ENCODE assay signal across 18 cellular contexts in the genomic region with DNA sequence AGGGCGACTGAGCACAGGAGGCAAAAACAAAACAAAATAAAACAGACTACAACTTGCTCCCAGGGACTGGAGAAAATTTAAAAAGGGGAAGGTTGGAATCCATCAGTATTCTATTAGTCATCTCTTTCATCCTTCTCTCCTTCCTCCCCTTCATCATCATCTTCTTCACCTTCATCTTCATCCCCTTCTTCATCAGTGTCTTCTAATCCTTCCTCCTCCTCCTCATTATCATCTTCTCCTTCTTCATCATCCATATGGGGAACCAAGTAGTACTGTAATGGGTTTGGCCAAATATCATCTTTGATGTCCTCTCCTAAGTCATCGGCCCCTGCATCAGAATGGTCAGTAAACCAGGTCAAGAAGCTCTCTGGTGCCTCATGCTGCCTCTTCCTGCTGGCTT. TPM values are rescaled to one million over a fixed set of nuclear protein-coding genes. Genes with fewer than 3 reads are reported as not detected.
DNase-seq lines count a peak whose midpoint lies in the region; ATAC-seq and TF ChIP-seq lines count a peak whose summit lies in the region.
"Had no signal": no experiment of that assay in that cellular context is flagged by ENCODE, and none has a peak within 500 bp of the region (broad histone marks: within the 10 kb centered on the region; RNA-seq: fewer than 3 reads in every experiment).

No MANE protein-coding gene starts in this region.

- H3K27ac ChIP-seq in CD4-positive, CD25-positive, alpha-beta regulatory T cell (ENCODE audit: insufficient read depth, low read length, poor library complexity, severe bottlenecking): no peak overlapping the region
- no peak overlapping the region for H3K27ac ChIP-seq in CD8-positive, alpha-beta memory T cell (ENCODE audit: low read depth, low read length)
- no peak overlapping the region for H3K27ac ChIP-seq in HEK293 (ENCODE audit: extremely low read depth, low read depth, low read length)
- H3K27ac ChIP-seq: BLaER1 had no signal

- no peaks in the 10 kb centered on the region for H3K27me3 ChIP-seq in CD4-positive, CD25-positive, alpha-beta regulatory T cell (ENCODE audit: control insufficient read depth, insufficient read depth, low read length)
- H3K27me3 ChIP-seq in CD8-positive, alpha-beta memory T cell (ENCODE audit: insufficient read depth, low read length, poor library complexity, severe bottlenecking): no peaks in the 10 kb centered on the region
- H3K27me3 ChIP-seq: BE2C, BLaER1 had no signal

- peaks cover 0 to 2% (median 0%) of the 10 kb centered on the region in 7 donors for H3K9me3 Mint-ChIP-seq in CD4-positive, CD25-positive, alpha-beta regulatory T cell
- H3K9me3 Mint-ChIP-seq in CD8-positive, alpha-beta memory T cell: no peaks in the 10 kb centered on the region
- H3K9me3 Mint-ChIP-seq: CD4-positive, alpha-beta T cell had no signal

- H3K4me1 Mint-ChIP-seq in CD4-positive, CD25-positive, alpha-beta regulatory T cell: peaks cover 18 to 40% (median 29%) of the 10 kb centered on the region in 4 donors
- peaks cover 15 to 22% (median 17%) of the 10 kb centered on the region in 3 donors for H3K4me1 Mint-ChIP-seq in CD8-positive, alpha-beta memory T cell

- no peak overlapping the region for H3K4me3 ChIP-seq in CD4-positive, CD25-positive, alpha-beta regulatory T cell (ENCODE audit: low read depth, low read length)
- no peak overlapping the region for H3K4me3 ChIP-seq in CD8-positive, alpha-beta memory T cell (ENCODE audit: low read length)
- no peak overlapping the region for H3K4me3 ChIP-seq in HEK293 (ENCODE audit: low read depth, low read length)
- H3K4me3 ChIP-seq: BLaER1, GM12878 had no signal

- CTCF ChIA-PET in CD8-positive, alpha-beta memory T cell (lab: Charles Lee): interaction anchor here (1.8 kb wide), 1 partner anchor 149 kb away, joined by 4 read pairs; no protein-coding TSS in a partner anchor
- CTCF ChIA-PET in HEK293 (lab: Yijun Ruan, JAX): interaction anchor here (0.6 kb wide), 1 partner anchor 144 kb away, joined by 3 read pairs; no protein-coding TSS in a partner anchor

- no peak overlapping the region for H3K4me3 Mint-ChIP-seq in CD4-positive, CD25-positive, alpha-beta regulatory T cell
- no peak overlapping the region for H3K4me3 Mint-ChIP-seq in CD8-positive, alpha-beta memory T cell
- H3K4me3 Mint-ChIP-seq: CD14-positive monocyte; CD4-positive, alpha-beta T cell; CD8-positive, alpha-beta T cell had no signal

- POLR2A ChIA-PET in CD8-positive, alpha-beta memory T cell (lab: Charles Lee): no interaction called here
- POLR2A ChIA-PET in HEK293 (lab: Yijun Ruan, JAX): no interaction called here

- peak overlapping the region in 2 of 3 donors; percentile 1 to 16 for H3K27ac Mint-ChIP-seq in CD4-positive, CD25-positive, alpha-beta regulatory T cell
- peak overlapping the region in 6 of 8 donors; percentile 9 to 66 (median 52) for H3K27ac Mint-ChIP-seq in CD8-positive, alpha-beta memory T cell
- H3K27ac Mint-ChIP-seq: CD4-positive, alpha-beta T cell; CD8-positive, alpha-beta T cell had no signal

- no peaks in the 10 kb centered on the region for H3K4me1 ChIP-seq in CD4-positive, CD25-positive, alpha-beta regulatory T cell (ENCODE audit: control insufficient read depth, insufficient read depth, low read length, poor library complexity, severe bottlenecking)
- H3K4me1 ChIP-seq in CD8-positive, alpha-beta memory T cell (ENCODE audit: insufficient read depth, low read length): peaks cover 2% of the 10 kb centered on the region
- H3K4me1 ChIP-seq in HEK293 (ENCODE audit: control insufficient read depth, insufficient read depth, low read length): no peaks in the 10 kb centered on the region
- H3K4me1 ChIP-seq: BE2C had no signal

- peaks cover 13% of the 10 kb centered on the region for H3K36me3 Mint-ChIP-seq in CD4-positive, CD25-positive, alpha-beta regulatory T cell
- H3K36me3 Mint-ChIP-seq in CD8-positive, alpha-beta memory T cell: peaks cover 0 to 5% (median 4%) of the 10 kb centered on the region in 3 donors

- H3K36me3 ChIP-seq in CD4-positive, CD25-positive, alpha-beta regulatory T cell (ENCODE audit: control insufficient read depth, insufficient read depth, low read length): no peaks in the 10 kb centered on the region
- H3K36me3 ChIP-seq in CD8-positive, alpha-beta memory T cell (ENCODE audit: insufficient read depth, low read length): no peaks in the 10 kb centered on the region
- H3K36me3 ChIP-seq in HEK293 (ENCODE audit: control insufficient read depth in 2 of 2, insufficient read depth in 1 of 2, low read length in 2 of 2): no peaks in the 10 kb centered on the region
- H3K36me3 ChIP-seq: BE2C had no signal

- no peak for TF ChIP-seq CTCF in HEK293 (tag by site-specific recombination; IDR thresholded peaks at IDR 0.05)

- no peak for ATAC-seq in CD4-positive, CD25-positive, alpha-beta regulatory T cell (ENCODE audit: low read depth in 2 of 2)
- no peak for ATAC-seq in HG02885 (IDR thresholded peaks at IDR 0.05; ENCODE audit: poor library complexity, unreplicated experiment)
- ATAC-seq: CD8-positive, alpha-beta T cell; GM12878 had no signal

- H3K27me3 Mint-ChIP-seq in CD4-positive, CD25-positive, alpha-beta regulatory T cell: no peaks in the 10 kb centered on the region
- H3K27me3 Mint-ChIP-seq in CD8-positive, alpha-beta memory T cell: no peaks in the 10 kb centered on the region
- H3K27me3 Mint-ChIP-seq: CD4-positive, alpha-beta T cell had no signal

- H3K9me3 ChIP-seq in CD4-positive, CD25-positive, alpha-beta regulatory T cell (ENCODE audit: control insufficient read depth in 2 of 2, low read length in 2 of 2): no peaks in the 10 kb centered on the region
- no peaks in the 10 kb centered on the region for H3K9me3 ChIP-seq in CD8-positive, alpha-beta memory T cell (ENCODE audit: low read length)
- H3K9me3 ChIP-seq in HEK293 (ENCODE audit: control insufficient read depth, insufficient read depth, low read depth, low read length): no peaks in the 10 kb centered on the region
- H3K9me3 ChIP-seq: BE2C had no signal

- DNase-seq in CD4-positive, CD25-positive, alpha-beta regulatory T cell: no peak
- no peak for DNase-seq in CD8-positive, alpha-beta memory T cell
- DNase-seq in DMS79 treated with DMSO at 0.1 percent for 48 hours (lab: John Stamatoyannopoulos, UW): no peak
- DNase-seq: 8988T; ACHN; BE2C; C1 segment of cervical spinal cord; CD4-positive, alpha-beta T cell; CD8-positive, alpha-beta T cell; COR-L47; DND-41; EL; GDM1 had no signal

TF ChIP-seq in HEK293, 187 proteins besides CTCF, POLR2A, EP300 and RAD21:
- TF ChIP-seq, protein P1, sequence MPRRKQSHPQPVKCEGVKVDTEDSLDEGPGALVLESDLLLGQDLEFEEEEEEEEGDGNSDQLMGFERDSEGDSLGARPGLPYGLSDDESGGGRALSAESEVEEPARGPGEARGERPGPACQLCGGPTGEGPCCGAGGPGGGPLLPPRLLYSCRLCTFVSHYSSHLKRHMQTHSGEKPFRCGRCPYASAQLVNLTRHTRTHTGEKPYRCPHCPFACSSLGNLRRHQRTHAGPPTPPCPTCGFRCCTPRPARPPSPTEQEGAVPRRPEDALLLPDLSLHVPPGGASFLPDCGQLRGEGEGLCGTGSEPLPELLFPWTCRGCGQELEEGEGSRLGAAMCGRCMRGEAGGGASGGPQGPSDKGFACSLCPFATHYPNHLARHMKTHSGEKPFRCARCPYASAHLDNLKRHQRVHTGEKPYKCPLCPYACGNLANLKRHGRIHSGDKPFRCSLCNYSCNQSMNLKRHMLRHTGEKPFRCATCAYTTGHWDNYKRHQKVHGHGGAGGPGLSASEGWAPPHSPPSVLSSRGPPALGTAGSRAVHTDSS (tag by site-specific recombination; IDR thresholded peaks at IDR 0.05): peak; percentile 90
- TF ChIP-seq ZBTB8A (tag by site-specific recombination; IDR thresholded peaks at IDR 0.05) (no peak), ZNF174 (tag by site-specific recombination; IDR thresholded peaks at IDR 0.05) (no peak), ZNF114 (tag by site-specific recombination; IDR thresholded peaks at IDR 0.05) (no peak), ZNF596 (tag by site-specific recombination; IDR thresholded peaks at IDR 0.05) (no peak)
- TF ChIP-seq, protein P2, sequence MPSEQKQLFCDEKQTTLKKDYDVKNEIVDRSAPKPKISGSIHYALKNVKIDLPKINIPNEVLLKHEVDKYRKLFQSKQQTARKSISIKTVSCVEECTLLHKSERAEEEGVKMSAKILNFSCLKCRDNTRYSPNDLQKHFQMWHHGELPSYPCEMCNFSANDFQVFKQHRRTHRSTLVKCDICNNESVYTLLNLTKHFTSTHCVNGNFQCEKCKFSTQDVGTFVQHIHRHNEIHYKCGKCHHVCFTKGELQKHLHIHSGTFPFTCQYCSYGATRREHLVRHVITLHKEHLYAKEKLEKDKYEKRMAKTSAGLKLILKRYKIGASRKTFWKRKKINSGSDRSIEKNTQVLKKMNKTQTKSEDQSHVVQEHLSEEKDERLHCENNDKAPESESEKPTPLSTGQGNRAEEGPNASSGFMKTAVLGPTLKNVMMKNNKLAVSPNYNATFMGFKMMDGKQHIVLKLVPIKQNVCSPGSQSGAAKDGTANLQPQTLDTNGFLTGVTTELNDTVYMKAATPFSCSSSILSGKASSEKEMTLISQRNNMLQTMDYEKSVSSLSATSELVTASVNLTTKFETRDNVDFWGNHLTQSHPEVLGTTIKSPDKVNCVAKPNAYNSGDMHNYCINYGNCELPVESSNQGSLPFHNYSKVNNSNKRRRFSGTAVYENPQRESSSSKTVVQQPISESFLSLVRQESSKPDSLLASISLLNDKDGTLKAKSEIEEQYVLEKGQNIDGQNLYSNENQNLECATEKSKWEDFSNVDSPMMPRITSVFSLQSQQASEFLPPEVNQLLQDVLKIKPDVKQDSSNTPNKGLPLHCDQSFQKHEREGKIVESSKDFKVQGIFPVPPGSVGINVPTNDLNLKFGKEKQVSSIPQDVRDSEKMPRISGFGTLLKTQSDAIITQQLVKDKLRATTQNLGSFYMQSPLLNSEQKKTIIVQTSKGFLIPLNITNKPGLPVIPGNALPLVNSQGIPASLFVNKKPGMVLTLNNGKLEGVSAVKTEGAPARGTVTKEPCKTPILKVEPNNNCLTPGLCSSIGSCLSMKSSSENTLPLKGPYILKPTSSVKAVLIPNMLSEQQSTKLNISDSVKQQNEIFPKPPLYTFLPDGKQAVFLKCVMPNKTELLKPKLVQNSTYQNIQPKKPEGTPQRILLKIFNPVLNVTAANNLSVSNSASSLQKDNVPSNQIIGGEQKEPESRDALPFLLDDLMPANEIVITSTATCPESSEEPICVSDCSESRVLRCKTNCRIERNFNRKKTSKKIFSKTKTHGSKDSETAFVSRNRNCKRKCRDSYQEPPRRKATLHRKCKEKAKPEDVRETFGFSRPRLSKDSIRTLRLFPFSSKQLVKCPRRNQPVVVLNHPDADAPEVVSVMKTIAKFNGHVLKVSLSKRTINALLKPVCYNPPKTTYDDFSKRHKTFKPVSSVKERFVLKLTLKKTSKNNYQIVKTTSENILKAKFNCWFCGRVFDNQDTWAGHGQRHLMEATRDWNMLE (tag by site-specific recombination; conservative IDR thresholded peaks at IDR 0.05; ENCODE audit: low read depth): no peak
TF ChIP-seq in HEK293: peak in this region for 1.

RNA-seq across cellular contexts. Expression of a gene that starts 6.9 kb away (rescaled TPM):
- 96.3 TPM for total RNA-seq in CD4-positive, CD25-positive, alpha-beta regulatory T cell
- 100 to 1,000 TPM; 189 to 208 (median 195) TPM for polyA plus RNA-seq in CD4-positive, CD25-positive, alpha-beta regulatory T cell
- 10 to 100 TPM; 68.7 to 71.6 TPM for total RNA-seq in CD8-positive, alpha-beta memory T cell
- polyA plus RNA-seq in CD8-positive, alpha-beta memory T cell: 159 TPM
